23 cellular contexts compared by ENCODE assay signal in the genomic region with DNA sequence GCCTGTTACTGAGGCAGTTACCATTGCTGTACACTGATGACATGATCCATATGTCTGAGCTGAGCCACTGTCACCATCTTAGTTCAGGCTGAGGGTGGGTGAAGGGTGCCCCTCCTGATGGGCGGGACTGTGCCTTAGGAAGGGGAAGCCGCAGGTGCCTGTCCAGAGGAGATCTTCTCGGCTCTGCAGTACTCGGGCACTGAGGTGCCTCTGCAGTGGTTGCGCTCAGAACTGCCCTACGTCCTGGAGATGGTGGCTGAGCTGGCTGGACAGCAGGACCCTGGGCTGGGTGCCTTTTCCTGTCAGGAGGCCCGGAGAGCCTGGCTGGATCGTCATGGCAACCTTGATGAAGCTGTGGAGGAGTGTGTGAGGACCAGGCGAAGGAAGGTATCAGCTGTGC.
"Had no signal": no experiment of that assay in that cellular context is flagged by ENCODE, and none has a peak within 500 bp of the region (broad histone marks: within the 10 kb centered on the region; RNA-seq: fewer than 3 reads in every experiment).

No MANE protein-coding gene starts in this region.

- H3K4me3 Mint-ChIP-seq: memory B cell, natural killer cell had no signal

- ATAC-seq: left lobe of liver, natural killer cell, sciatic nerve had no signal

- H3K9me3 Mint-ChIP-seq: memory B cell, natural killer cell had no signal

- H3K27ac Mint-ChIP-seq: memory B cell, natural killer cell had no signal

- H3K27ac ChIP-seq: coronary artery, prostate gland, right atrium auricular region, stomach, thyroid gland, vagina had no signal

- DNase-seq: dermis blood vessel endothelial cell; effector memory CD4-positive, alpha-beta T cell; head of caudate nucleus; natural killer cell; stimulated activated CD4-positive, alpha-beta T cell treated with anti-CD3 and anti-CD28 coated beads, Interleukin-12 subunit alpha, Interleukin-12 subunit beta, amount 100 ng/mL, for 4 hours; stimulated activated CD4-positive, alpha-beta T cell treated with anti-CD3 and anti-CD28 coated beads, Interleukin-1b, Interleukin-23, amount 100 ng/mL, for 48 hours; stimulated activated CD4-positive, alpha-beta T cell treated with anti-CD3 and anti-CD28 coated beads, Interleukin-4, amount 100 ng/mL, for 1 hour; stimulated activated CD8-positive, alpha-beta memory T cell treated with anti-CD3 and anti-CD28 coated beads, Interleukin-4, amount 100 ng/mL, for 48 hours; stimulated activated naive CD4-positive, alpha-beta T cell treated with Interleukin-2 at 50 U/mL for 16 hours; stomach; thyroid gland; trophoblast cell had no signal

- H3K36me3 Mint-ChIP-seq: natural killer cell had no signal

- FAIRE-seq: frontal cortex, keratinocyte had no signal

- H3K27me3 ChIP-seq: right atrium auricular region, stomach, thyroid gland, vagina had no signal

- H3K9me3 ChIP-seq: prostate gland, right atrium auricular region, stomach, thyroid gland, vagina had no signal

- H3K4me2 ChIP-seq: smooth muscle cell had no signal

- H3K4me3 ChIP-seq: coronary artery, lung, prostate gland, right atrium auricular region, smooth muscle cell, stomach, thyroid gland, vagina had no signal

- H3K27me3 Mint-ChIP-seq: memory B cell had no signal
